In the genomic region with DNA sequence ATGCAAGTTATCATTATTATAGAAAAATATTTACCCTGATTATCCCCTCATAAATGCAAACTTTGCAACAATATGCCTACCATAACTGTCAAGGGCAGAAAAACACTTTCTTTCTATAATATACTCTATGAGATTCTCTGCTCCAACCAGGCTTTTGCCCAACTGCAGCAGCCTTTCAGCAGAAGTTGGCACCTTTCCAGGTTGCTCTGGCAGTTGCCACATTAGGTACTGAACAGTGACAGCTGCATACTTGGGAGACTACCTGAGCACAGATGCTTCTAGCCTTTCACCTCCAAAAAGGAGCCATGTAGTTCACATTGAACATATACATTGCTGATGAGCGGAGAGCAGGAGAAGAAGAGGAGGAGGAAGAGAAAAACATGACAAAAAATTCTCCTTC, we compare ENCODE assay signal across 15 cellular contexts.
DNase-seq lines count a peak whose midpoint lies in the region; ATAC-seq and TF ChIP-seq lines count a peak whose summit lies in the region.
"Had no signal": no experiment of that assay in that cellular context is flagged by ENCODE, and none has a peak within 500 bp of the region (broad histone marks: within the 10 kb centered on the region; RNA-seq: fewer than 3 reads in every experiment).

No MANE protein-coding gene starts in this region.

- H3K27me3 Mint-ChIP-seq in MCF 10A (ENCODE audit: insufficient read depth, unreplicated experiment): no peaks in the 10 kb centered on the region
- H3K27me3 Mint-ChIP-seq: activated B cell treated with CpG ODN at 0.5 μM for 24 hours; progenitor cell of endocrine pancreas; stimulated activated memory B cell treated with anti-CD40 and anti-IgM and Interleukin-4, amounts not matched to agents 10 μg/mL and 1 μg/mL and 100 μg/mL, for 72 hours had no signal

- no peak for ATAC-seq in GM19023 (IDR thresholded peaks at IDR 0.05; ENCODE audit: unreplicated experiment)
- ATAC-seq: foreskin keratinocyte; stimulated activated memory B cell treated with anti-CD40 and anti-IgM and Interleukin-4, amounts not matched to agents 10 μg/mL and 1 μg/mL and 100 μg/mL, for 72 hours had no signal

- H3K4me1 Mint-ChIP-seq in MCF 10A (ENCODE audit: insufficient read depth, unreplicated experiment): peaks cover 6% of the 10 kb centered on the region
- H3K4me1 Mint-ChIP-seq: activated B cell treated with CpG ODN at 0.5 μM for 24 hours; stimulated activated memory B cell treated with anti-CD40 and anti-IgM and Interleukin-4, amounts not matched to agents 10 μg/mL and 1 μg/mL and 100 μg/mL, for 72 hours had no signal

- no peaks in the 10 kb centered on the region for H3K4me1 ChIP-seq in breast epithelium
- H3K4me1 ChIP-seq: foreskin keratinocyte had no signal

- POLR2A ChIA-PET in MCF 10A (lab: Yijun Ruan, JAX): interaction anchor here (2.2 kb wide), 1 partner anchor 242 kb away, joined by 6 read pairs; no protein-coding TSS in a partner anchor

- BruUV-seq in MCF 10A (replicated peaks; lab: Mats Ljungman, UMichigan): no TSS peak

- no peaks in the 10 kb centered on the region for H3K36me3 Mint-ChIP-seq in MCF 10A (ENCODE audit: insufficient read depth, unreplicated experiment)
- H3K36me3 Mint-ChIP-seq: stimulated activated memory B cell treated with anti-CD40 and anti-IgM and Interleukin-4, amounts not matched to agents 10 μg/mL and 1 μg/mL and 100 μg/mL, for 72 hours had no signal

- intact Hi-C loops in MCF 10A (cut with micrococcal nuclease) (loop anchor here (1.0 to 10.0 kb wide), 3 partner anchors 242 to 536 kb away; no protein-coding TSS in a partner anchor), breast epithelium (cut with DNase I; ENCODE audit: low total_unique reads) (no loop called here)

- no peak for TF ChIP-seq POLR2A in breast epithelium (IDR thresholded peaks at IDR 0.05)

- no peaks in the 10 kb centered on the region for H3K36me3 ChIP-seq in breast epithelium

- no peak overlapping the region for H3K27ac ChIP-seq in breast epithelium
- H3K27ac ChIP-seq: foreskin keratinocyte had no signal

- H3K27ac Mint-ChIP-seq in MCF 10A (ENCODE audit: low read depth, unreplicated experiment): no peak overlapping the region
- H3K27ac Mint-ChIP-seq: activated B cell treated with CpG ODN at 0.5 μM for 24 hours; activated T-cell treated with anti-CD3 and anti-CD28 coated beads, Interleukin-2, amount 50 U/mL, for 24 hours; progenitor cell of endocrine pancreas; stimulated activated memory B cell treated with anti-CD40 and anti-IgM and Interleukin-4, amounts not matched to agents 10 μg/mL and 1 μg/mL and 100 μg/mL, for 72 hours had no signal

- no peak overlapping the region for H3K4me3 Mint-ChIP-seq in MCF 10A (ENCODE audit: unreplicated experiment)
- H3K4me3 Mint-ChIP-seq: activated B cell treated with CpG ODN at 0.5 μM for 24 hours; activated T-cell treated with anti-CD3 and anti-CD28 coated beads, Interleukin-2, amount 50 U/mL, for 24 hours; stimulated activated memory B cell treated with anti-CD40 and anti-IgM and Interleukin-4, amounts not matched to agents 10 μg/mL and 1 μg/mL and 100 μg/mL, for 72 hours had no signal

- H3K9me3 ChIP-seq in breast epithelium: no peaks in the 10 kb centered on the region

- H3K4me3 ChIP-seq in breast epithelium: no peak overlapping the region

- CTCF ChIA-PET in MCF 10A (lab: Yijun Ruan, JAX): interaction anchor here (0.6 to 1.5 kb wide), 2 partner anchors 289 to 498 kb away, joined by 5 to 6 read pairs; no protein-coding TSS in a partner anchor

- peak; percentile 43 for DNase-seq in MCF 10A (ENCODE audit: unreplicated experiment)
- DNase-seq in breast epithelium (ENCODE audit: low spot score in 2 of 2): no peak
- peak; percentile 81 for DNase-seq in NCI-H2171 treated with DMSO at 0.1 percent for 48 hours (lab: John Stamatoyannopoulos, UW)
- peak; percentile 15 for DNase-seq in cerebellum (ENCODE audit: low spot score)
- no peak for DNase-seq in activated CD8-positive, alpha-beta memory T cell treated with anti-CD3 and anti-CD28 coated beads, Interleukin-2, amount 50 U/mL, for 48 hours
- DNase-seq in middle frontal gyrus (ENCODE audit: extremely low spot score, low spot score): no peak
- DNase-seq in ureter (ENCODE audit: low spot score): no peak
- DNase-seq: activated B cell treated with CpG ODN at 0.5 μM for 24 hours; activated T-cell treated with anti-CD3 and anti-CD28 coated beads, Interleukin-2, amount 50 U/mL, for 24 hours; AML-193; stimulated activated CD4-positive, alpha-beta T cell treated with anti-CD3 and anti-CD28 coated beads, Interleukin-2, amount 100 ng/mL, for 48 hours had no signal

- H3K9me3 Mint-ChIP-seq in MCF 10A (ENCODE audit: unreplicated experiment): no peaks in the 10 kb centered on the region
- H3K9me3 Mint-ChIP-seq: activated B cell treated with CpG ODN at 0.5 μM for 24 hours; activated T-cell treated with anti-CD3 and anti-CD28 coated beads, Interleukin-2, amount 50 U/mL, for 24 hours; stimulated activated memory B cell treated with anti-CD40 and anti-IgM and Interleukin-4, amounts not matched to agents 10 μg/mL and 1 μg/mL and 100 μg/mL, for 72 hours had no signal

- TF ChIP-seq CTCF in MCF 10A (IDR thresholded peaks at IDR 0.05; ENCODE audit: unreplicated experiment): no peak
- TF ChIP-seq CTCF in breast epithelium (IDR thresholded peaks at IDR 0.05): no peak

- no peaks in the 10 kb centered on the region for H3K27me3 ChIP-seq in breast epithelium
- H3K27me3 ChIP-seq: foreskin keratinocyte had no signal

Comparison
In these comparisons a context has a peak if more than half of its experiments do, and no peak if none do; other contexts are left out.
1. DNase-seq: peak in MCF 10A (single experiment), NCI-H2171 treated with DMSO at 0.1 percent for 48 hours (single experiment) and cerebellum (single experiment); none in breast epithelium (0 of 2), activated CD8-positive, alpha-beta memory T cell treated with anti-CD3 and anti-CD28 coated beads, Interleukin-2, amount 50 U/mL, for 48 hours (single experiment), middle frontal gyrus (single experiment) and ureter (single experiment).